In the genomic region with DNA sequence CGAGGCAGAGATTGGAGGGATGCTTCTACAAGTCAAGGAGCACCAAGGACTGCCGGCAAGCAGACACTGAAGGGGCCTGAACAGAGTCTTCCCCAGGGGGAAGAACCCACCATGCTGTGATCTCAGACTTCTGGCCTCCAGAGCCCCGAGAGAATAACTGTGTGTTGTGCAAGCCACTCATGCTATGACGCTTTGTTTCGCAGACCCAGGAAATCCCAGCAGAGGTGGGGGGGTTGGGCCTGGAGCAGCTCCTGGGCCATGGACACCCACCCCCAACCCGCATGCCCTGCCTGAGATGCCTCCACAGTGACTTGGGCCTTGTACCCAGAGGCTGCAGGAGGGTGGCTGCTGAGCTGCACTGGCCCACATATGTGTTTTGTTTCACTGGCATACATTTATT, we compare ENCODE assay signal across 2 cellular contexts.
TF ChIP-seq lines count a peak whose summit lies in the region.

No MANE protein-coding gene starts in this region.

TF ChIP-seq in GM23338, 12 proteins besides CTCF, POLR2A, EP300 and RAD21 (continues in another document):
- TF ChIP-seq CREB1 (CRISPR knock-in tag; IDR thresholded peaks at IDR 0.05; ENCODE audit: low read depth) (no peak), NANOG (IDR thresholded peaks at IDR 0.05; ENCODE audit: borderline replicate concordance) (no peak), ZNF114 (CRISPR knock-in tag; IDR thresholded peaks at IDR 0.05) (no peak), STAT1 (IDR thresholded peaks at IDR 0.05; ENCODE audit: unreplicated experiment) (no peak), EZH2phosphoT487 (IDR thresholded peaks at IDR 0.05; ENCODE audit: unreplicated experiment) (no peak), EZH2 (IDR thresholded peaks at IDR 0.05; ENCODE audit: low read depth, unreplicated experiment) (no peak), POLR2AphosphoS5 (IDR thresholded peaks at IDR 0.05; ENCODE audit: low read depth) (no peak)
- TF ChIP-seq, protein P1, sequence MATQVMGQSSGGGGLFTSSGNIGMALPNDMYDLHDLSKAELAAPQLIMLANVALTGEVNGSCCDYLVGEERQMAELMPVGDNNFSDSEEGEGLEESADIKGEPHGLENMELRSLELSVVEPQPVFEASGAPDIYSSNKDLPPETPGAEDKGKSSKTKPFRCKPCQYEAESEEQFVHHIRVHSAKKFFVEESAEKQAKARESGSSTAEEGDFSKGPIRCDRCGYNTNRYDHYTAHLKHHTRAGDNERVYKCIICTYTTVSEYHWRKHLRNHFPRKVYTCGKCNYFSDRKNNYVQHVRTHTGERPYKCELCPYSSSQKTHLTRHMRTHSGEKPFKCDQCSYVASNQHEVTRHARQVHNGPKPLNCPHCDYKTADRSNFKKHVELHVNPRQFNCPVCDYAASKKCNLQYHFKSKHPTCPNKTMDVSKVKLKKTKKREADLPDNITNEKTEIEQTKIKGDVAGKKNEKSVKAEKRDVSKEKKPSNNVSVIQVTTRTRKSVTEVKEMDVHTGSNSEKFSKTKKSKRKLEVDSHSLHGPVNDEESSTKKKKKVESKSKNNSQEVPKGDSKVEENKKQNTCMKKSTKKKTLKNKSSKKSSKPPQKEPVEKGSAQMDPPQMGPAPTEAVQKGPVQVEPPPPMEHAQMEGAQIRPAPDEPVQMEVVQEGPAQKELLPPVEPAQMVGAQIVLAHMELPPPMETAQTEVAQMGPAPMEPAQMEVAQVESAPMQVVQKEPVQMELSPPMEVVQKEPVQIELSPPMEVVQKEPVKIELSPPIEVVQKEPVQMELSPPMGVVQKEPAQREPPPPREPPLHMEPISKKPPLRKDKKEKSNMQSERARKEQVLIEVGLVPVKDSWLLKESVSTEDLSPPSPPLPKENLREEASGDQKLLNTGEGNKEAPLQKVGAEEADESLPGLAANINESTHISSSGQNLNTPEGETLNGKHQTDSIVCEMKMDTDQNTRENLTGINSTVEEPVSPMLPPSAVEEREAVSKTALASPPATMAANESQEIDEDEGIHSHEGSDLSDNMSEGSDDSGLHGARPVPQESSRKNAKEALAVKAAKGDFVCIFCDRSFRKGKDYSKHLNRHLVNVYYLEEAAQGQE (IDR thresholded peaks at IDR 0.05; ENCODE audit: unreplicated experiment) = no peak
- TF ChIP-seq, protein P2, sequence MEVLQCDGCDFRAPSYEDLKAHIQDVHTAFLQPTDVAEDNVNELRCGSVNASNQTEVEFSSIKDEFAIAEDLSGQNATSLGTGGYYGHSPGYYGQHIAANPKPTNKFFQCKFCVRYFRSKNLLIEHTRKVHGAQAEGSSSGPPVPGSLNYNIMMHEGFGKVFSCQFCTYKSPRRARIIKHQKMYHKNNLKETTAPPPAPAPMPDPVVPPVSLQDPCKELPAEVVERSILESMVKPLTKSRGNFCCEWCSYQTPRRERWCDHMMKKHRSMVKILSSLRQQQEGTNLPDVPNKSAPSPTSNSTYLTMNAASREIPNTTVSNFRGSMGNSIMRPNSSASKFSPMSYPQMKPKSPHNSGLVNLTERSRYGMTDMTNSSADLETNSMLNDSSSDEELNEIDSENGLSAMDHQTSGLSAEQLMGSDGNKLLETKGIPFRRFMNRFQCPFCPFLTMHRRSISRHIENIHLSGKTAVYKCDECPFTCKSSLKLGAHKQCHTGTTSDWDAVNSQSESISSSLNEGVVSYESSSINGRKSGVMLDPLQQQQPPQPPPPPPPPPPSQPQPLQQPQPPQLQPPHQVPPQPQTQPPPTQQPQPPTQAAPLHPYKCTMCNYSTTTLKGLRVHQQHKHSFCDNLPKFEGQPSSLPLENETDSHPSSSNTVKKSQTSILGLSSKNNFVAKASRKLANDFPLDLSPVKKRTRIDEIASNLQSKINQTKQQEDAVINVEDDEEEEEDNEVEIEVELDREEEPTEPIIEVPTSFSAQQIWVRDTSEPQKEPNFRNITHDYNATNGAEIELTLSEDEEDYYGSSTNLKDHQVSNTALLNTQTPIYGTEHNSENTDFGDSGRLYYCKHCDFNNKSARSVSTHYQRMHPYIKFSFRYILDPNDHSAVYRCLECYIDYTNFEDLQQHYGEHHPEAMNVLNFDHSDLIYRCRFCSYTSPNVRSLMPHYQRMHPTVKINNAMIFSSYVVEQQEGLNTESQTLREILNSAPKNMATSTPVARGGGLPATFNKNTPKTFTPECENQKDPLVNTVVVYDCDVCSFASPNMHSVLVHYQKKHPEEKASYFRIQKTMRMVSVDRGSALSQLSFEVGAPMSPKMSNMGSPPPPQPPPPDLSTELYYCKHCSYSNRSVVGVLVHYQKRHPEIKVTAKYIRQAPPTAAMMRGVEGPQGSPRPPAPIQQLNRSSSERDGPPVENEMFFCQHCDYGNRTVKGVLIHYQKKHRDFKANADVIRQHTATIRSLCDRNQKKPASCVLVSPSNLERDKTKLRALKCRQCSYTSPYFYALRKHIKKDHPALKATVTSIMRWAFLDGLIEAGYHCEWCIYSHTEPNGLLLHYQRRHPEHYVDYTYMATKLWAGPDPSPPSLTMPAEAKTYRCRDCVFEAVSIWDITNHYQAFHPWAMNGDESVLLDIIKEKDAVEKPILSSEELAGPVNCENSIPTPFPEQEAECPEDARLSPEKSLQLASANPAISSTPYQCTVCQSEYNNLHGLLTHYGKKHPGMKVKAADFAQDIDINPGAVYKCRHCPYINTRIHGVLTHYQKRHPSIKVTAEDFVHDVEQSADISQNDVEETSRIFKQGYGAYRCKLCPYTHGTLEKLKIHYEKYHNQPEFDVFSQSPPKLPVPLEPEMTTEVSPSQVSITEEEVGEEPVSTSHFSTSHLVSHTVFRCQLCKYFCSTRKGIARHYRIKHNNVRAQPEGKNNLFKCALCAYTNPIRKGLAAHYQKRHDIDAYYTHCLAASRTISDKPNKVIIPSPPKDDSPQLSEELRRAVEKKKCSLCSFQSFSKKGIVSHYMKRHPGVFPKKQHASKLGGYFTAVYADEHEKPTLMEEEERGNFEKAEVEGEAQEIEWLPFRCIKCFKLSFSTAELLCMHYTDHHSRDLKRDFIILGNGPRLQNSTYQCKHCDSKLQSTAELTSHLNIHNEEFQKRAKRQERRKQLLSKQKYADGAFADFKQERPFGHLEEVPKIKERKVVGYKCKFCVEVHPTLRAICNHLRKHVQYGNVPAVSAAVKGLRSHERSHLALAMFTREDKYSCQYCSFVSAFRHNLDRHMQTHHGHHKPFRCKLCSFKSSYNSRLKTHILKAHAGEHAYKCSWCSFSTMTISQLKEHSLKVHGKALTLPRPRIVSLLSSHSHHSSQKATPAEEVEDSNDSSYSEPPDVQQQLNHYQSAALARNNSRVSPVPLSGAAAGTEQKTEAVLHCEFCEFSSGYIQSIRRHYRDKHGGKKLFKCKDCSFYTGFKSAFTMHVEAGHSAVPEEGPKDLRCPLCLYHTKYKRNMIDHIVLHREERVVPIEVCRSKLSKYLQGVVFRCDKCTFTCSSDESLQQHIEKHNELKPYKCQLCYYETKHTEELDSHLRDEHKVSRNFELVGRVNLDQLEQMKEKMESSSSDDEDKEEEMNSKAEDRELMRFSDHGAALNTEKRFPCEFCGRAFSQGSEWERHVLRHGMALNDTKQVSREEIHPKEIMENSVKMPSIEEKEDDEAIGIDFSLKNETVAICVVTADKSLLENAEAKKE (CRISPR knock-in tag; IDR thresholded peaks at IDR 0.05) = no peak
- TF ChIP-seq, protein P3, sequence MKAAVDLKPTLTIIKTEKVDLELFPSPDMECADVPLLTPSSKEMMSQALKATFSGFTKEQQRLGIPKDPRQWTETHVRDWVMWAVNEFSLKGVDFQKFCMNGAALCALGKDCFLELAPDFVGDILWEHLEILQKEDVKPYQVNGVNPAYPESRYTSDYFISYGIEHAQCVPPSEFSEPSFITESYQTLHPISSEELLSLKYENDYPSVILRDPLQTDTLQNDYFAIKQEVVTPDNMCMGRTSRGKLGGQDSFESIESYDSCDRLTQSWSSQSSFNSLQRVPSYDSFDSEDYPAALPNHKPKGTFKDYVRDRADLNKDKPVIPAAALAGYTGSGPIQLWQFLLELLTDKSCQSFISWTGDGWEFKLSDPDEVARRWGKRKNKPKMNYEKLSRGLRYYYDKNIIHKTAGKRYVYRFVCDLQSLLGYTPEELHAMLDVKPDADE (IDR thresholded peaks at IDR 0.05) = no peak

TF ChIP-seq in WTC11, 78 proteins besides CTCF, POLR2A, EP300 and RAD21:
- TF ChIP-seq ATF1 (CRISPR knock-in tag; IDR thresholded peaks at IDR 0.05) = no peak
- TF ChIP-seq OVOL2 (CRISPR knock-in tag; IDR thresholded peaks at IDR 0.05; ENCODE audit: borderline replicate concordance) = no peak
- TF ChIP-seq FOXK1 (CRISPR knock-in tag; IDR thresholded peaks at IDR 0.05) = no peak
- no peak for TF ChIP-seq SMAD3 (CRISPR knock-in tag; IDR thresholded peaks at IDR 0.05; ENCODE audit: borderline replicate concordance)
- TF ChIP-seq MXD4 (CRISPR knock-in tag; IDR thresholded peaks at IDR 0.05; ENCODE audit: borderline replicate concordance) = no peak
- TF ChIP-seq ZNF396 (CRISPR knock-in tag; IDR thresholded peaks at IDR 0.05; ENCODE audit: borderline replicate concordance) = no peak
- no peak for TF ChIP-seq CREB1 (CRISPR knock-in tag; IDR thresholded peaks at IDR 0.05)
- TF ChIP-seq GRHL2 (CRISPR knock-in tag; IDR thresholded peaks at IDR 0.05; ENCODE audit: insufficient replicate concordance, severe bottlenecking) = no peak
- TF ChIP-seq, protein P4, sequence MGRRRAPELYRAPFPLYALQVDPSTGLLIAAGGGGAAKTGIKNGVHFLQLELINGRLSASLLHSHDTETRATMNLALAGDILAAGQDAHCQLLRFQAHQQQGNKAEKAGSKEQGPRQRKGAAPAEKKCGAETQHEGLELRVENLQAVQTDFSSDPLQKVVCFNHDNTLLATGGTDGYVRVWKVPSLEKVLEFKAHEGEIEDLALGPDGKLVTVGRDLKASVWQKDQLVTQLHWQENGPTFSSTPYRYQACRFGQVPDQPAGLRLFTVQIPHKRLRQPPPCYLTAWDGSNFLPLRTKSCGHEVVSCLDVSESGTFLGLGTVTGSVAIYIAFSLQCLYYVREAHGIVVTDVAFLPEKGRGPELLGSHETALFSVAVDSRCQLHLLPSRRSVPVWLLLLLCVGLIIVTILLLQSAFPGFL (CRISPR knock-in tag; IDR thresholded peaks at IDR 0.05; ENCODE audit: borderline replicate concordance) = no peak
- no peak for TF ChIP-seq JUN (CRISPR knock-in tag; IDR thresholded peaks at IDR 0.05)
- TF ChIP-seq, protein P5, sequence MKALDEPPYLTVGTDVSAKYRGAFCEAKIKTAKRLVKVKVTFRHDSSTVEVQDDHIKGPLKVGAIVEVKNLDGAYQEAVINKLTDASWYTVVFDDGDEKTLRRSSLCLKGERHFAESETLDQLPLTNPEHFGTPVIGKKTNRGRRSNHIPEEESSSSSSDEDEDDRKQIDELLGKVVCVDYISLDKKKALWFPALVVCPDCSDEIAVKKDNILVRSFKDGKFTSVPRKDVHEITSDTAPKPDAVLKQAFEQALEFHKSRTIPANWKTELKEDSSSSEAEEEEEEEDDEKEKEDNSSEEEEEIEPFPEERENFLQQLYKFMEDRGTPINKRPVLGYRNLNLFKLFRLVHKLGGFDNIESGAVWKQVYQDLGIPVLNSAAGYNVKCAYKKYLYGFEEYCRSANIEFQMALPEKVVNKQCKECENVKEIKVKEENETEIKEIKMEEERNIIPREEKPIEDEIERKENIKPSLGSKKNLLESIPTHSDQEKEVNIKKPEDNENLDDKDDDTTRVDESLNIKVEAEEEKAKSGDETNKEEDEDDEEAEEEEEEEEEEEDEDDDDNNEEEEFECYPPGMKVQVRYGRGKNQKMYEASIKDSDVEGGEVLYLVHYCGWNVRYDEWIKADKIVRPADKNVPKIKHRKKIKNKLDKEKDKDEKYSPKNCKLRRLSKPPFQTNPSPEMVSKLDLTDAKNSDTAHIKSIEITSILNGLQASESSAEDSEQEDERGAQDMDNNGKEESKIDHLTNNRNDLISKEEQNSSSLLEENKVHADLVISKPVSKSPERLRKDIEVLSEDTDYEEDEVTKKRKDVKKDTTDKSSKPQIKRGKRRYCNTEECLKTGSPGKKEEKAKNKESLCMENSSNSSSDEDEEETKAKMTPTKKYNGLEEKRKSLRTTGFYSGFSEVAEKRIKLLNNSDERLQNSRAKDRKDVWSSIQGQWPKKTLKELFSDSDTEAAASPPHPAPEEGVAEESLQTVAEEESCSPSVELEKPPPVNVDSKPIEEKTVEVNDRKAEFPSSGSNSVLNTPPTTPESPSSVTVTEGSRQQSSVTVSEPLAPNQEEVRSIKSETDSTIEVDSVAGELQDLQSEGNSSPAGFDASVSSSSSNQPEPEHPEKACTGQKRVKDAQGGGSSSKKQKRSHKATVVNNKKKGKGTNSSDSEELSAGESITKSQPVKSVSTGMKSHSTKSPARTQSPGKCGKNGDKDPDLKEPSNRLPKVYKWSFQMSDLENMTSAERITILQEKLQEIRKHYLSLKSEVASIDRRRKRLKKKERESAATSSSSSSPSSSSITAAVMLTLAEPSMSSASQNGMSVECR (CRISPR knock-in tag; IDR thresholded peaks at IDR 0.05; ENCODE audit: borderline replicate concordance) = no peak
- TF ChIP-seq, protein P6, sequence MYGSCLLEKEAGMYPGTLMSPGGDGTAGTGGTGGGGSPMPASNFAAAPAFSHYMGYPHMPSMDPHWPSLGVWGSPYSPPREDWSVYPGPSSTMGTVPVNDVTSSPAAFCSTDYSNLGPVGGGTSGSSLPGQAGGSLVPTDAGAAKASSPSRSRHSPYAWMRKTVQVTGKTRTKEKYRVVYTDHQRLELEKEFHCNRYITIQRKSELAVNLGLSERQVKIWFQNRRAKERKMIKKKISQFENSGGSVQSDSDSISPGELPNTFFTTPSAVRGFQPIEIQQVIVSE (CRISPR knock-in tag; IDR thresholded peaks at IDR 0.05; ENCODE audit: borderline replicate concordance) = no peak
- TF ChIP-seq, protein P7, sequence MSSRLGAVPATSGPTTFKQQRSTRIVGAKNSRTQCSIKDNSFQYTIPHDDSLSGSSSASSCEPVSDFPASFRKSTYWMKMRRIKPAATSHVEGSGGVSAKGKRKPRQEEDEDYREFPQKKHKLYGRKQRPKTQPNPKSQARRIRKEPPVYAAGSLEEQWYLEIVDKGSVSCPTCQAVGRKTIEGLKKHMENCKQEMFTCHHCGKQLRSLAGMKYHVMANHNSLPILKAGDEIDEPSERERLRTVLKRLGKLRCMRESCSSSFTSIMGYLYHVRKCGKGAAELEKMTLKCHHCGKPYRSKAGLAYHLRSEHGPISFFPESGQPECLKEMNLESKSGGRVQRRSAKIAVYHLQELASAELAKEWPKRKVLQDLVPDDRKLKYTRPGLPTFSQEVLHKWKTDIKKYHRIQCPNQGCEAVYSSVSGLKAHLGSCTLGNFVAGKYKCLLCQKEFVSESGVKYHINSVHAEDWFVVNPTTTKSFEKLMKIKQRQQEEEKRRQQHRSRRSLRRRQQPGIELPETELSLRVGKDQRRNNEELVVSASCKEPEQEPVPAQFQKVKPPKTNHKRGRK (CRISPR knock-in tag; IDR thresholded peaks at IDR 0.05; ENCODE audit: borderline replicate concordance) = no peak
- no peak for TF ChIP-seq ZNF219 (CRISPR knock-in tag; IDR thresholded peaks at IDR 0.05; ENCODE audit: borderline replicate concordance)
- no peak for TF ChIP-seq CBFB (CRISPR knock-in tag; IDR thresholded peaks at IDR 0.05; ENCODE audit: low read depth)
- no peak for TF ChIP-seq NFE2L1 (CRISPR knock-in tag; IDR thresholded peaks at IDR 0.05)
